ENCODE assay signal across 5 cellular contexts in genomic region chr13:74278901-74279300, GRCh38.
"Had no signal": no experiment of that assay in that cellular context is flagged by ENCODE, and none has a peak within 500 bp of the region (broad histone marks: within the 10 kb centered on the region; RNA-seq: fewer than 3 reads in every experiment).

No MANE protein-coding gene starts in this region.

- H2AFZ ChIP-seq: GM23338 had no signal

- H3K27ac ChIP-seq: HL-60 had no signal

- H3K4me2 ChIP-seq: GM23338 had no signal

- ATAC-seq: GM23338, HepG2 had no signal

- H3K4me3 ChIP-seq: GM23338 had no signal

- DNase-seq: H9, HCEC 1CT had no signal
